In genomic region chr11:59802639-59803176, GRCh38 we compare ENCODE assay signal across 8 cellular contexts. TPM values are rescaled to one million over a fixed set of nuclear protein-coding genes. Genes with fewer than 3 reads are reported as not detected.
DNase-seq lines count a peak whose midpoint lies in the region; ATAC-seq lines count a peak whose summit lies in the region.

No MANE protein-coding gene starts in this region.

- in situ Hi-C loops in HAP-1 (cut with MboI; ENCODE audit: low sequenced_read_pairs), result loop anchor here (10.0 kb wide), 1 partner anchor 48 kb away; the partner anchor contains the start of gene STX3

- no peaks in the 10 kb centered on the region for H3K4me1 Mint-ChIP-seq in activated T-cell treated with anti-CD3 and anti-CD28 coated beads, Interleukin-2, amount 50 U/mL, for 72 hours (ENCODE audit: low read depth)

- no peak overlapping the region for H3K4me3 ChIP-seq in HAP-1

- H3K4me3 Mint-ChIP-seq in activated T-cell treated with anti-CD3 and anti-CD28 coated beads, Interleukin-2, amount 50 U/mL, for 72 hours, result no peak overlapping the region

- no peaks in the 10 kb centered on the region for H3K4me1 ChIP-seq in HAP-1

- no peak overlapping the region for H3K27ac Mint-ChIP-seq in activated T-cell treated with anti-CD3 and anti-CD28 coated beads, Interleukin-2, amount 50 U/mL, for 72 hours

- no peaks in the 10 kb centered on the region for H3K9me3 ChIP-seq in HAP-1

- H3K36me3 Mint-ChIP-seq in activated T-cell treated with anti-CD3 and anti-CD28 coated beads, Interleukin-2, amount 50 U/mL, for 72 hours (ENCODE audit: insufficient read depth in 2 of 2), result peaks cover 3 to 7% of the 10 kb centered on the region in 2 donors

- H3K27me3 ChIP-seq in HAP-1 (ENCODE audit: low read depth), result no peaks in the 10 kb centered on the region

- no peaks in the 10 kb centered on the region for H3K9me3 Mint-ChIP-seq in activated T-cell treated with anti-CD3 and anti-CD28 coated beads, Interleukin-2, amount 50 U/mL, for 72 hours

- H3K36me3 ChIP-seq in HAP-1 (replicated peaks), result peaks cover 58% of the 10 kb centered on the region

- DNase-seq in Daoy (ENCODE audit: low read depth), result peak; percentile 40
- DNase-seq in HAP-1 (ENCODE audit: low spot score in 2 of 2), result peak; percentile 28 to 35
- peak; percentile 67 for DNase-seq in NCI-H2227 treated with DMSO at 0.1 percent for 48 hours (lab: John Stamatoyannopoulos, UW)
- DNase-seq in activated T-cell treated with anti-CD3 and anti-CD28 coated beads, Interleukin-2, amount 50 U/mL, for 72 hours, result peak; percentile 35 to 52
- DNase-seq in germinal center (ENCODE audit: low spot score), result peak; percentile 36
- DNase-seq in putamen (ENCODE audit: low spot score), result peak; percentile 64
- DNase-seq in mesenteric fat pad (ENCODE audit: low spot score), result no peak

- no peaks in the 10 kb centered on the region for H3K27me3 Mint-ChIP-seq in activated T-cell treated with anti-CD3 and anti-CD28 coated beads, Interleukin-2, amount 50 U/mL, for 72 hours (ENCODE audit: low read depth)

- ATAC-seq in activated T-cell treated with anti-CD3 and anti-CD28 coated beads, Interleukin-2, amount 50 U/mL, for 72 hours (replicated peaks in 1 of 2), result peak; percentile 67 to 73
- ATAC-seq in HG02610 (IDR thresholded peaks at IDR 0.05; ENCODE audit: unreplicated experiment), result no peak

RNA-seq across cellular contexts. Expression of gene MRPL16, which starts 7.9 kb away (rescaled TPM):
- total RNA-seq in Daoy (2014; rRNA removed; shearing (Covaris generic)), result 55.0 and 66.6 TPM in 2 replicates
- total RNA-seq in activated T-cell treated with anti-CD3 and anti-CD28 coated beads, Interleukin-2, amount 50 U/mL, for 72 hours, result 10 to 100 TPM; 53.8 to 58.0 TPM
- total RNA-seq in mesenteric fat pad, result 39.5 TPM

RNA-seq across cellular contexts. Expression of gene CBLIF, which starts 42.6 kb away (rescaled TPM):
- total RNA-seq in Daoy (2014; rRNA removed; shearing (Covaris generic)), result not detected in 2 replicates
- not detected for total RNA-seq in activated T-cell treated with anti-CD3 and anti-CD28 coated beads, Interleukin-2, amount 50 U/mL, for 72 hours
- total RNA-seq in mesenteric fat pad, result not detected

RNA-seq across cellular contexts. Expression of gene STX3, which starts 47.5 kb away (rescaled TPM):
- total RNA-seq in Daoy (2014; rRNA removed; shearing (Covaris generic)), result 21.3 and 22.1 TPM in 2 replicates
- 10 to 100 TPM in 1 of 2 donors, 1 to 10 TPM in 1; 6.9 to 12.9 TPM for total RNA-seq in activated T-cell treated with anti-CD3 and anti-CD28 coated beads, Interleukin-2, amount 50 U/mL, for 72 hours
- total RNA-seq in mesenteric fat pad, result 24.9 TPM
